ENCODE assay signal across 10 cellular contexts in the genomic region with DNA sequence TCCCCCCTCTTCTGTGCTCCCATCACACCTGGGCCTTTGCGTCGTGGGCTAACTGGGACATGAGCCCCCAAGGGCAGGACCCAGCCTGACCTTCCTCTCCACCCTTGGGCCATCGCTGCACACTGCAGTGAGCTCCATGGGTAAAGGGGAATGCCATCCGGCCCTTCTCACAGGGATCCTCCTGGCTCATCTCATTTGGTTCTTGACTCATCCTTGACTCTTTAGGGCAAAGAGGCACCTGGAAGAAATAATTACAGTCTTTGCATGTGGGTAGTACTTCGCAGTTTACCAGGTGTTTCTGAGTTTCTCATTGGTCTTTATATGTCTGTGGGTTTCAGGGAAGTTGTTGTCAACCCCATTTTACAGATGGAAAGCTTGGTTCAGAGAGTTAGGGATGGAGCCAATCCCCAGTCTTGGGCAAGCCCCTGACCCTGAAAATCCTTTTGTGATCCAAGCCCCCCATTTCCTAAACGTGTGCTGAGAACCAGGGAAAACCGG. TPM values are rescaled to one million over a fixed set of nuclear protein-coding genes. Genes with fewer than 3 reads are reported as not detected.
DNase-seq lines count a peak whose midpoint lies in the region; TF ChIP-seq lines count a peak whose summit lies in the region.
"Had no signal": no experiment of that assay in that cellular context is flagged by ENCODE, and none has a peak within 500 bp of the region (broad histone marks: within the 10 kb centered on the region; RNA-seq: fewer than 3 reads in every experiment).

No MANE protein-coding gene starts in this region.

- peak overlapping the region; percentile 90 for H3K27ac ChIP-seq in BLaER1

- H3K27me3 ChIP-seq in BLaER1 (no peaks in the 10 kb centered on the region), MG63 (peaks cover 10% of the 10 kb centered on the region)

- intact Hi-C loops in Calu3 (cut with micrococcal nuclease; ENCODE audit: unreplicated experiment), result no loop called here
- intact Hi-C loops in activated CD4-positive, alpha-beta memory T cell treated with anti-CD3 and anti-CD28 coated beads for 36 hours (cut with micrococcal nuclease), result loop anchor here (2.0 to 10.0 kb wide), 2 partner anchors 60 to 576 kb away; a partner anchor contains a TSS

- H3K9me3 Mint-ChIP-seq in Calu3 (ENCODE audit: low read depth, unreplicated experiment), result no peaks in the 10 kb centered on the region
- no peaks in the 10 kb centered on the region for H3K9me3 Mint-ChIP-seq in activated CD4-positive, alpha-beta memory T cell treated with anti-CD3 and anti-CD28 coated beads for 36 hours
- H3K9me3 Mint-ChIP-seq in mesothelial cell of epicardium, result no peaks in the 10 kb centered on the region

- no peaks in the 10 kb centered on the region for H3K9me3 ChIP-seq in BLaER1
- no peaks in the 10 kb centered on the region for H3K9me3 ChIP-seq in MG63

- H3K36me3 ChIP-seq in BLaER1 (0 out of 2 replicates have a peak, but pooled peaks cover 10% of the 10 kb centered on the region), MG63 (no peaks in the 10 kb centered on the region)

- POLR2A ChIA-PET in activated CD4-positive, alpha-beta memory T cell treated with anti-CD3 and anti-CD28 coated beads for 36 hours (lab: Charles Lee), result interaction anchor here (1.4 to 2.9 kb wide), 4 partner anchors 20 to 88 kb away, joined by 3 to 16 read pairs (median 6); a partner anchor contains a TSS

- H3K4me2 ChIP-seq in BLaER1, result peak overlapping the region; percentile 96

- H3K36me3 Mint-ChIP-seq in Calu3 (ENCODE audit: insufficient read depth, unreplicated experiment), result peaks cover 4% of the 10 kb centered on the region
- no peaks in the 10 kb centered on the region for H3K36me3 Mint-ChIP-seq in activated CD4-positive, alpha-beta memory T cell treated with anti-CD3 and anti-CD28 coated beads for 36 hours
- no peaks in the 10 kb centered on the region for H3K36me3 Mint-ChIP-seq in mesothelial cell of epicardium
- H3K36me3 Mint-ChIP-seq: CD14-positive monocyte had no signal

- TF ChIP-seq CTCF in Calu3 (IDR thresholded peaks at IDR 0.05; ENCODE audit: unreplicated experiment), result no peak
- TF ChIP-seq CTCF in mesothelial cell of epicardium (IDR thresholded peaks at IDR 0.05; ENCODE audit: unreplicated experiment), result no peak

- H3K9ac ChIP-seq in BLaER1, result peak overlapping the region; percentile 86

- H3K4me1 Mint-ChIP-seq in Calu3 (ENCODE audit: low read depth, unreplicated experiment), result peaks cover 6% of the 10 kb centered on the region
- H3K4me1 Mint-ChIP-seq in activated CD4-positive, alpha-beta memory T cell treated with anti-CD3 and anti-CD28 coated beads for 36 hours (ENCODE audit: low read depth), result peaks cover 76% of the 10 kb centered on the region
- H3K4me1 Mint-ChIP-seq in mesothelial cell of epicardium, result peaks cover 8% of the 10 kb centered on the region
- H3K4me1 Mint-ChIP-seq: CD14-positive monocyte had no signal

- no peaks in the 10 kb centered on the region for H3K27me3 Mint-ChIP-seq in Calu3 (ENCODE audit: unreplicated experiment)
- no peaks in the 10 kb centered on the region for H3K27me3 Mint-ChIP-seq in activated CD4-positive, alpha-beta memory T cell treated with anti-CD3 and anti-CD28 coated beads for 36 hours
- H3K27me3 Mint-ChIP-seq in mesothelial cell of epicardium (ENCODE audit: low read depth), result peaks cover 24% of the 10 kb centered on the region

- H3K4me3 ChIP-seq in BLaER1 (peak overlapping the region; percentile 72), MG63 (no peak overlapping the region)

- CTCF ChIA-PET in Calu3 (lab: Charles Lee), result no interaction called here
- CTCF ChIA-PET in activated CD4-positive, alpha-beta memory T cell treated with anti-CD3 and anti-CD28 coated beads for 36 hours (lab: Charles Lee), result interaction anchor here (0.5 to 5.8 kb wide), 10 partner anchors 9 to 79 kb away, joined by 3 to 43 read pairs (median 6); no protein-coding TSS in a partner anchor

- peaks cover 91% of the 10 kb centered on the region for H3K4me1 ChIP-seq in BLaER1

- H3K4me3 Mint-ChIP-seq in Calu3 (ENCODE audit: low read depth, unreplicated experiment) (peak overlapping the region; percentile 51), mesothelial cell of epicardium (peak overlapping the region; percentile 36)
- H3K4me3 Mint-ChIP-seq in activated CD4-positive, alpha-beta memory T cell treated with anti-CD3 and anti-CD28 coated beads for 36 hours, result peak overlapping the region; percentile 66

- H4K20me1 ChIP-seq in BLaER1, result no peaks in the 10 kb centered on the region

- BruUV-seq in Calu3 (replicated peaks; lab: Mats Ljungman, UMichigan), result no TSS peak

- H3K27ac Mint-ChIP-seq in Calu3 (ENCODE audit: unreplicated experiment) (no peak overlapping the region), mesothelial cell of epicardium (no peak overlapping the region)
- peak overlapping the region; percentile 56 for H3K27ac Mint-ChIP-seq in activated CD4-positive, alpha-beta memory T cell treated with anti-CD3 and anti-CD28 coated beads for 36 hours

- DNase-seq in Calu3 (no peak), mesothelial cell of epicardium (ENCODE audit: low spot score in 2 of 2, unreplicated experiment in 2 of 2) (no peak), MG63 (no peak), superior temporal gyrus (ENCODE audit: extremely low spot score) (no peak), NCI-H2171 (lab: John Stamatoyannopoulos, UW) (no peak)
- no peak for DNase-seq in activated CD4-positive, alpha-beta memory T cell treated with anti-CD3 and anti-CD28 coated beads for 36 hours
- DNase-seq: NCI-H187 treated with DMSO at 0.1 percent for 48 hours; stimulated activated naive CD4-positive, alpha-beta T cell treated with Interleukin-2 at 50 U/mL for 16 hours had no signal

RNA-seq across cellular contexts. Expression of a gene that starts 59.3 kb away (rescaled TPM):
- total RNA-seq in Calu3 (2022) (25.2 and 30.2 TPM in 2 replicates), mesothelial cell of epicardium (456 to 487 TPM (median 468 TPM) in 3 replicates)
- 10 to 100 TPM; 35.9 to 36.2 TPM for total RNA-seq in activated CD4-positive, alpha-beta memory T cell treated with anti-CD3 and anti-CD28 coated beads for 36 hours
- total RNA-seq in MG63 (2014; rRNA removed; shearing (Covaris generic); ENCODE audit: low replicate concordance), result 190 and 463 TPM in 2 replicates
